Comparison of ENCODE assay signal across 7 cellular contexts in genomic region chr10:28532509-28533314, GRCh38. TPM values are rescaled to one million over a fixed set of nuclear protein-coding genes. Genes with fewer than 3 reads are reported as not detected.
DNase-seq lines count a peak whose midpoint lies in the region; ATAC-seq, FAIRE-seq and TF ChIP-seq lines count a peak whose summit lies in the region.

Gene WAC (plus strand): TSS chr10:28533118. CDS start chr10:28533580, 462 bp downstream.

- peaks cover 23% of the 10 kb centered on the region for H3K36me3 ChIP-seq in astrocyte (ENCODE audit: insufficient read depth, low read length)

- peaks cover 59% of the 10 kb centered on the region for H3K36me3 Mint-ChIP-seq in T-helper 2 cell treated with Interferon-gamma antibody and Interleukin-4, amounts not matched to agents 5 μg/mL and 100 μg/mL, for 36 hours (ENCODE audit: low read depth)
- H3K36me3 Mint-ChIP-seq in astrocyte (ENCODE audit: low read depth, unreplicated experiment): peaks cover 11% of the 10 kb centered on the region

- no peak for TF ChIP-seq CTCF in astrocyte (IDR thresholded peaks at IDR 0.05; ENCODE audit: insufficient read depth, low read depth, low read length)

- H3K4me2 ChIP-seq in astrocyte (ENCODE audit: low read length): peak within 1 kb of the TSS; percentile 96

- peak within 1 kb of the TSS; percentile 98 for H2AFZ ChIP-seq in astrocyte (ENCODE audit: low read depth, low read length)

- H3K27ac Mint-ChIP-seq in T-helper 2 cell treated with Interferon-gamma antibody and Interleukin-4, amounts not matched to agents 5 μg/mL and 100 μg/mL, for 36 hours: peak within 1 kb of the TSS; percentile 100
- peak within 1 kb of the TSS; percentile 99 for H3K27ac Mint-ChIP-seq in astrocyte (ENCODE audit: unreplicated experiment)

- H3K27me3 Mint-ChIP-seq in T-helper 2 cell treated with Interferon-gamma antibody and Interleukin-4, amounts not matched to agents 5 μg/mL and 100 μg/mL, for 36 hours (ENCODE audit: low read depth): no peaks in the 10 kb centered on the region
- H3K27me3 Mint-ChIP-seq in astrocyte (ENCODE audit: low read depth, unreplicated experiment): no peaks in the 10 kb centered on the region

- peak within 1 kb of the TSS; percentile 100 for H3K9ac ChIP-seq in astrocyte (ENCODE audit: low read length)

- H3K4me1 ChIP-seq in astrocyte (ENCODE audit: insufficient read depth, low read length): peaks cover 12% of the 10 kb centered on the region

- H4K20me1 ChIP-seq in astrocyte (ENCODE audit: insufficient read depth, low read length): peaks cover 61% of the 10 kb centered on the region

- ATAC-seq in GM18502 (IDR thresholded peaks at IDR 0.05; ENCODE audit: poor library complexity, unreplicated experiment): peak; percentile 81
- peak; percentile 90 for ATAC-seq in HG02970 (IDR thresholded peaks at IDR 0.05; ENCODE audit: low FRiP score, unreplicated experiment)

- H3K4me3 Mint-ChIP-seq in T-helper 2 cell treated with Interferon-gamma antibody and Interleukin-4, amounts not matched to agents 5 μg/mL and 100 μg/mL, for 36 hours: peak within 1 kb of the TSS; percentile 99
- H3K4me3 Mint-ChIP-seq in astrocyte (ENCODE audit: unreplicated experiment): peak within 1 kb of the TSS; percentile 98

- H3K4me1 Mint-ChIP-seq in T-helper 2 cell treated with Interferon-gamma antibody and Interleukin-4, amounts not matched to agents 5 μg/mL and 100 μg/mL, for 36 hours (ENCODE audit: low read depth): peaks cover 48% of the 10 kb centered on the region
- H3K4me1 Mint-ChIP-seq in astrocyte (ENCODE audit: low read depth, unreplicated experiment): peaks cover 16% of the 10 kb centered on the region

- H3K4me3 ChIP-seq in astrocyte (ENCODE audit: insufficient read depth, low read depth, low read length): peak within 1 kb of the TSS; percentile 94

- peak within 1 kb of the TSS; percentile 100 for H3K27ac ChIP-seq in astrocyte (ENCODE audit: low read depth, low read length)

- FAIRE-seq in astrocyte (lab: Jason Lieb, UNC): no peak

- H3K9me3 Mint-ChIP-seq in T-helper 2 cell treated with Interferon-gamma antibody and Interleukin-4, amounts not matched to agents 5 μg/mL and 100 μg/mL, for 36 hours: no peaks in the 10 kb centered on the region
- no peaks in the 10 kb centered on the region for H3K9me3 Mint-ChIP-seq in astrocyte (ENCODE audit: unreplicated experiment)

- DNase-seq in NCI-H1930 (lab: John Stamatoyannopoulos, UW) (peak; percentile 51 to 66), astrocyte (ENCODE audit: low read depth) (peak; percentile 79), hepatic stellate cell (ENCODE audit: low spot score) (peak; percentile 90), renal cortical epithelial cell (ENCODE audit: low read depth) (peak; percentile 70)
- peak; percentile 95 for DNase-seq in T-helper 2 cell treated with Interferon-gamma antibody and Interleukin-4, amounts not matched to agents 5 μg/mL and 100 μg/mL, for 36 hours (ENCODE audit: low spot score)

- peaks cover 65% of the 10 kb centered on the region for H3K79me2 ChIP-seq in astrocyte (ENCODE audit: insufficient read depth, low read length)

- no peaks in the 10 kb centered on the region for H3K9me3 ChIP-seq in astrocyte (ENCODE audit: insufficient read depth, low read depth, low read length)

- H3K27me3 ChIP-seq in astrocyte (ENCODE audit: insufficient read depth, low read length): no peaks in the 10 kb centered on the region

RNA-seq across cellular contexts. Expression of gene WAC, which starts in this region (rescaled TPM):
- total RNA-seq in astrocyte (112 and 123 TPM in 2 replicates), renal cortical epithelial cell (46.5 and 92.2 TPM in 2 replicates)

Comparison
In these comparisons a context has a peak if more than half of its experiments do, and no peak if none do; other contexts are left out.
1. Peak in every context shown above with its lines: DNase-seq, ATAC-seq, H3K4me3 ChIP-seq and H3K27ac ChIP-seq.